12 cellular contexts compared by ENCODE assay signal in the genomic region with DNA sequence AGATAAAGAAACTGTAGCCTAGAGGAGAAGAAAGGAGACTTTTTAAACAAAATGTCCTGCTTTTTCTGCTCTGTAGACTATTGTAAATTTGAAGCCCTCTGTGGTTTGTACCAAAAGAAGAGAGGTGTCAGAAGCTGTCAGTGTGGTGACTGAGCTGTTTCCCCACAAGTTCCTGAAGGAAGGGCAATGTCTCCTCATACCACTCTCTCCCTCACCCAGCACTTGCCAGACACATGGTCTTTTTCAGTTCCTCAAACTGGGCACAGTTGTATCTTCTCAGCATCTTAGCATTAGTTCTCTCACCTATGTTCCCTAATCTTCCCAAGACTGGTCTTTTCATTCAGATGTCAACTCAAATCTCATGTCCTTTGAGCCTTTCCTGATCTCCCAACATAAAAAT. TPM values are rescaled to one million over a fixed set of nuclear protein-coding genes. Genes with fewer than 3 reads are reported as not detected.
DNase-seq lines count a peak whose midpoint lies in the region; ATAC-seq and TF ChIP-seq lines count a peak whose summit lies in the region.
"Had no signal": no experiment of that assay in that cellular context is flagged by ENCODE, and none has a peak within 500 bp of the region (broad histone marks: within the 10 kb centered on the region; RNA-seq: fewer than 3 reads in every experiment).

No MANE protein-coding gene starts in this region.

- peaks cover 8% of the 10 kb centered on the region for H3K27me3 Mint-ChIP-seq in activated B cell treated with CpG ODN at 0.5 μM for 24 hours
- peaks cover 16 to 32% (median 28%) of the 10 kb centered on the region in 5 donors for H3K27me3 Mint-ChIP-seq in naive thymus-derived CD8-positive, alpha-beta T cell

- CTCF ChIA-PET in activated B cell treated with CpG ODN at 0.5 μM for 24 hours (lab: Charles Lee), result no interaction called here

- H3K4me3 Mint-ChIP-seq in activated B cell treated with CpG ODN at 0.5 μM for 24 hours, result no peak overlapping the region
- no peak overlapping the region for H3K4me3 Mint-ChIP-seq in naive thymus-derived CD8-positive, alpha-beta T cell

- H3K36me3 Mint-ChIP-seq in activated B cell treated with CpG ODN at 0.5 μM for 24 hours (ENCODE audit: low read depth), result no peaks in the 10 kb centered on the region
- peaks cover 3 to 11% (median 4%) of the 10 kb centered on the region in 3 donors for H3K36me3 Mint-ChIP-seq in naive thymus-derived CD8-positive, alpha-beta T cell

- peaks cover 32% of the 10 kb centered on the region for H3K4me1 Mint-ChIP-seq in activated B cell treated with CpG ODN at 0.5 μM for 24 hours
- peaks cover 8 to 30% (median 11%) of the 10 kb centered on the region in 4 donors for H3K4me1 Mint-ChIP-seq in naive thymus-derived CD8-positive, alpha-beta T cell

- POLR2A ChIA-PET in activated B cell treated with CpG ODN at 0.5 μM for 24 hours (lab: Charles Lee), result no interaction called here
- POLR2A ChIA-PET in naive thymus-derived CD8-positive, alpha-beta T cell (lab: Charles Lee), result no interaction called here

- no peaks in the 10 kb centered on the region for H3K9me3 Mint-ChIP-seq in activated B cell treated with CpG ODN at 0.5 μM for 24 hours
- peaks cover 0 to 3% (median 0%) of the 10 kb centered on the region in 9 donors for H3K9me3 Mint-ChIP-seq in naive thymus-derived CD8-positive, alpha-beta T cell

- peak overlapping the region; percentile 36 for H3K27ac Mint-ChIP-seq in activated B cell treated with CpG ODN at 0.5 μM for 24 hours
- H3K27ac Mint-ChIP-seq in naive thymus-derived CD8-positive, alpha-beta T cell, result no peak overlapping the region

- no peak for TF ChIP-seq CTCF in activated B cell treated with CpG ODN at 0.5 μM for 24 hours (IDR thresholded peaks at IDR 0.05)

- ATAC-seq in GM21360 (IDR thresholded peaks at IDR 0.05; ENCODE audit: unreplicated experiment) (peak; percentile 65), HG03558 (IDR thresholded peaks at IDR 0.05; ENCODE audit: extremely low read depth, unreplicated experiment) (peak; percentile 67), activated B cell treated with CpG ODN at 0.5 μM for 24 hours (ENCODE audit: low read depth) (peak; percentile 62)
- no peak for ATAC-seq in naive thymus-derived CD8-positive, alpha-beta T cell
- ATAC-seq: HCT116, left colon had no signal

- intact Hi-C loops in activated B cell treated with CpG ODN at 0.5 μM for 24 hours (cut with micrococcal nuclease), result loop anchor here (5.0 kb wide), 1 partner anchor 302 kb away; the partner anchor contains the start of genes CFAP68 and FDXACB1

- DNase-seq in CD1c-positive myeloid dendritic cell (ENCODE audit: extremely low spot score) (peak; percentile 81), activated B cell treated with CpG ODN at 0.5 μM for 24 hours (no peak), iPS-NIHi7 (ENCODE audit: extremely low spot score) (no peak), HuH-7 (ENCODE audit: low spot score) (no peak), cerebellar cortex (ENCODE audit: low spot score) (no peak)
- no peak for DNase-seq in naive thymus-derived CD8-positive, alpha-beta T cell
- DNase-seq: left colon, NCI-H69, retina had no signal

RNA-seq across cellular contexts. Expression of gene BCO2, which starts 4.3 kb away (rescaled TPM):
- total RNA-seq in activated B cell treated with CpG ODN at 0.5 μM for 24 hours, result 1.4 and 3.2 TPM in 2 replicates
- 1 to 10 TPM; 1.9 to 2.3 TPM for total RNA-seq in naive thymus-derived CD8-positive, alpha-beta T cell
- not detected for polyA plus RNA-seq in naive thymus-derived CD8-positive, alpha-beta T cell

RNA-seq across cellular contexts. Expression of gene TEX12, which starts 12.4 kb away (rescaled TPM):
- total RNA-seq in activated B cell treated with CpG ODN at 0.5 μM for 24 hours, result not detected in 2 replicates
- under 1 TPM in 1 of 2 experiments, not detected in 1; 0.44 TPM for total RNA-seq in naive thymus-derived CD8-positive, alpha-beta T cell
- polyA plus RNA-seq in naive thymus-derived CD8-positive, alpha-beta T cell, result not detected

RNA-seq across cellular contexts. Expression of gene IL18, which starts 15.7 kb away (rescaled TPM):
- total RNA-seq in activated B cell treated with CpG ODN at 0.5 μM for 24 hours, result 0.34 and 1.00 TPM in 2 replicates
- total RNA-seq in naive thymus-derived CD8-positive, alpha-beta T cell, result not detected
- under 1 TPM in 2 of 3 donors, not detected in 1; 0.16 to 0.19 TPM for polyA plus RNA-seq in naive thymus-derived CD8-positive, alpha-beta T cell

RNA-seq across cellular contexts. Expression of gene PTS, which starts 46.6 kb away (rescaled TPM):
- 22.7 and 30.4 TPM in 2 replicates for total RNA-seq in activated B cell treated with CpG ODN at 0.5 μM for 24 hours
- 10 to 100 TPM; 28.7 to 30.8 TPM for total RNA-seq in naive thymus-derived CD8-positive, alpha-beta T cell
- 1 to 10 TPM; 4.6 to 7.6 (median 5.3) TPM for polyA plus RNA-seq in naive thymus-derived CD8-positive, alpha-beta T cell

Comparison
In these comparisons a context has a peak if more than half of its experiments do, and no peak if none do; other contexts are left out.
1. ATAC-seq: peak in GM21360 (single experiment), HG03558 (single experiment) and activated B cell treated with CpG ODN at 0.5 μM for 24 hours (single experiment); none in naive thymus-derived CD8-positive, alpha-beta T cell (0 of 2).